Comparison of ENCODE assay signal across 11 cellular contexts in genomic region chr10:84348860-84349259, GRCh38. TPM values are rescaled to one million over a fixed set of nuclear protein-coding genes. Genes with fewer than 3 reads are reported as not detected.
A peak's percentile ranks its signal among the peaks of the same experiment; 100 is the strongest.
DNase-seq lines count a peak whose midpoint lies in the region; ATAC-seq and TF ChIP-seq lines count a peak whose summit lies in the region.
"Had no signal": no experiment of that assay in that cellular context is flagged by ENCODE, and none has a peak within 500 bp of the region (broad histone marks: within the 10 kb centered on the region; RNA-seq: fewer than 3 reads in every experiment).

No MANE protein-coding gene starts in this region.

- peak; percentile 20 for DNase-seq in COLO829 (ENCODE audit: low spot score)
- peak; percentile 81 for DNase-seq in fibroblast of mammary gland (ENCODE audit: low read depth)
- DNase-seq in gastrocnemius medialis = no peak
- DNase-seq in Karpas-422 = no peak
- DNase-seq in spleen = no peak
- no peak for DNase-seq in NCI-H146 treated with DMSO at 0.1 percent for 48 hours (lab: John Stamatoyannopoulos, UW; ENCODE audit: unreplicated experiment)
- DNase-seq: activated CD8-positive, alpha-beta T cell treated with anti-CD3 and anti-CD28 coated beads, Interleukin-2, amount 10 ng/mL, durations not matched to agents 7 days and 5 days; NCI-H446 treated with DMSO at 0.1 percent for 48 hours; stimulated activated CD4-positive, alpha-beta T cell treated with anti-CD3 and anti-CD28 coated beads, Interleukin-15, amount 100 ng/mL, for 24 hours had no signal

- H3K4me3 ChIP-seq in fibroblast of mammary gland (ENCODE audit: control insufficient read depth, low read depth, low read length) (no peak overlapping the region), gastrocnemius medialis (no peak overlapping the region), Karpas-422 (ENCODE audit: low read length) (no peak overlapping the region), spleen (no peak overlapping the region)

- TF ChIP-seq POLR2A in gastrocnemius medialis (IDR thresholded peaks at IDR 0.05) (no peak), spleen (IDR thresholded peaks at IDR 0.05) (no peak)

- no peak overlapping the region for H2AFZ ChIP-seq in Karpas-422 (ENCODE audit: low read length)

- no peaks in the 10 kb centered on the region for H3K9me2 ChIP-seq in Karpas-422 (replicated peaks; ENCODE audit: insufficient read depth, low read length)

- intact Hi-C loops in gastrocnemius medialis (cut with DNase I; ENCODE audit: low total_unique reads) = no loop called here
- intact Hi-C loops in spleen (cut with DNase I; ENCODE audit: low total_unique reads) = no loop called here

- in situ Hi-C loops in gastrocnemius medialis (cut with MboI; ENCODE audit: low sequenced_read_pairs in 4 of 4) = loop anchor here in 1 of 4 donors (25.0 kb wide), 1 partner anchor 212 kb away; the partner anchor contains the start of gene GHITM

- 85 to 94% (median 89%) methylated on average over 2 of the region's 2 CpGs for WGBS in spleen, 5 donors

- no peak for TF ChIP-seq CTCF in fibroblast of mammary gland (conservative IDR thresholded peaks at IDR 0.05; ENCODE audit: control insufficient read depth, insufficient read depth, low read depth, low read length)
- no peak for TF ChIP-seq CTCF in gastrocnemius medialis (IDR thresholded peaks at IDR 0.05 in 4 of 5, conservative IDR thresholded peaks at IDR 0.05 in 1 of 5)
- TF ChIP-seq CTCF in spleen (IDR thresholded peaks at IDR 0.05 in 8 of 11, conservative IDR thresholded peaks at IDR 0.05 in 3 of 11) = no peak

- H3K4me1 ChIP-seq in gastrocnemius medialis = peaks cover 23 to 37% of the 10 kb centered on the region in 2 donors
- no peaks in the 10 kb centered on the region for H3K4me1 ChIP-seq in Karpas-422 (ENCODE audit: low read length)
- H3K4me1 ChIP-seq in spleen = peaks cover 0 to 46% (median 22%) of the 10 kb centered on the region in 6 donors

- no peaks in the 10 kb centered on the region; the same call in 1 of the 2 replicates for H4K20me1 ChIP-seq in Karpas-422 (ENCODE audit: insufficient read depth, low read depth, low read length)

- H3K9ac ChIP-seq in Karpas-422 (ENCODE audit: low read length) = no peak overlapping the region

- no peaks in the 10 kb centered on the region for H3K27me3 ChIP-seq in gastrocnemius medialis
- H3K27me3 ChIP-seq in Karpas-422 (ENCODE audit: low read length) = no peaks in the 10 kb centered on the region
- no peaks in the 10 kb centered on the region for H3K27me3 ChIP-seq in spleen (replicated peaks in 1 of 7)

- H3K79me2 ChIP-seq in Karpas-422 (ENCODE audit: low read length) = no peaks in the 10 kb centered on the region

- no peaks in the 10 kb centered on the region for H3K9me3 ChIP-seq in gastrocnemius medialis
- no peaks in the 10 kb centered on the region for H3K9me3 ChIP-seq in Karpas-422 (ENCODE audit: low read length)
- H3K9me3 ChIP-seq in spleen = no peaks in the 10 kb centered on the region

- ATAC-seq in SK-N-SH treated with all-trans-retinoic acid at 6 μM for 48 hours (peak; percentile 82), gastrocnemius medialis (peak; percentile 50 to 64), GM21717 (IDR thresholded peaks at IDR 0.05; ENCODE audit: unreplicated experiment) (no peak)
- ATAC-seq: activated CD8-positive, alpha-beta T cell treated with anti-CD3 and anti-CD28 coated beads, Interleukin-2, amount 10 ng/mL, durations not matched to agents 7 days and 5 days had no signal

- no peaks in the 10 kb centered on the region for H3K36me3 ChIP-seq in gastrocnemius medialis
- H3K36me3 ChIP-seq in Karpas-422 (ENCODE audit: insufficient read depth, low read length) = no peaks in the 10 kb centered on the region
- no peaks in the 10 kb centered on the region for H3K36me3 ChIP-seq in spleen

- H3K4me2 ChIP-seq in Karpas-422 (ENCODE audit: low read depth, low read length, poor library complexity, severe bottlenecking) = no peak overlapping the region

- H3K27ac ChIP-seq in gastrocnemius medialis (peak overlapping the region; percentile 36 to 58 (median 56)), Karpas-422 (ENCODE audit: low read length) (no peak overlapping the region), spleen (no peak overlapping the region)

TF ChIP-seq in SK-N-SH treated with all-trans-retinoic acid at 6 μM for 48 hours, 23 proteins besides CTCF, POLR2A, EP300 and RAD21:
- no peak for TF ChIP-seq TCF4 (CRISPR knock-in tag; IDR thresholded peaks at IDR 0.05; ENCODE audit: borderline replicate concordance)
- peak; percentile 57 for TF ChIP-seq ISL1 (CRISPR knock-in tag; IDR thresholded peaks at IDR 0.05)
- TF ChIP-seq CSDC2 (CRISPR knock-in tag; IDR thresholded peaks at IDR 0.05) = no peak
- no peak for TF ChIP-seq RARB (CRISPR knock-in tag; IDR thresholded peaks at IDR 0.05)
- no peak for TF ChIP-seq ZFP3 (CRISPR knock-in tag; IDR thresholded peaks at IDR 0.05)
- no peak for TF ChIP-seq SNAI2 (CRISPR knock-in tag; IDR thresholded peaks at IDR 0.05)
- no peak for TF ChIP-seq ZNF70 (CRISPR knock-in tag; IDR thresholded peaks at IDR 0.05)
- TF ChIP-seq BACH2 (CRISPR knock-in tag; IDR thresholded peaks at IDR 0.05; ENCODE audit: borderline replicate concordance) = no peak
- TF ChIP-seq ARNTL (CRISPR knock-in tag; IDR thresholded peaks at IDR 0.05; ENCODE audit: borderline replicate concordance, low read depth) = no peak
- peak; percentile 12; the same call in 1 of the 2 replicates for TF ChIP-seq POU6F1 (CRISPR knock-in tag; IDR thresholded peaks at IDR 0.05; ENCODE audit: borderline replicate concordance, low read depth)
- no peak for TF ChIP-seq OSR1 (CRISPR knock-in tag; IDR thresholded peaks at IDR 0.05)

RNA-seq across cellular contexts. Expression of gene CCSER2, which starts 20.5 kb away (rescaled TPM):
- total RNA-seq in gastrocnemius medialis (10 to 100 TPM; 39.8 to 61.8 (median 49.2) TPM), spleen (10 to 100 TPM; 38.9 to 61.4 (median 54.3) TPM)
- total RNA-seq in Karpas-422 (2014; rRNA removed; shearing (Covaris generic); ENCODE audit: low replicate concordance) = 3.5 and 12.4 TPM in 2 replicates
- polyA plus RNA-seq in spleen = 1 to 10 TPM; 5.3 to 8.1 (median 5.6) TPM

Comparison
In these comparisons a context has a peak if more than half of its experiments do, and no peak if none do; other contexts are left out.
1. DNase-seq: peak in COLO829 (single experiment) and fibroblast of mammary gland (single experiment); none in gastrocnemius medialis (0 of 2), Karpas-422 (single experiment), spleen (single experiment) and NCI-H146 treated with DMSO at 0.1 percent for 48 hours (single experiment).
2. H3K27ac ChIP-seq: peak in gastrocnemius medialis (4 of 4); none in Karpas-422 (single experiment) and spleen (0 of 8).